16 cellular contexts compared by ENCODE assay signal in the genomic region with DNA sequence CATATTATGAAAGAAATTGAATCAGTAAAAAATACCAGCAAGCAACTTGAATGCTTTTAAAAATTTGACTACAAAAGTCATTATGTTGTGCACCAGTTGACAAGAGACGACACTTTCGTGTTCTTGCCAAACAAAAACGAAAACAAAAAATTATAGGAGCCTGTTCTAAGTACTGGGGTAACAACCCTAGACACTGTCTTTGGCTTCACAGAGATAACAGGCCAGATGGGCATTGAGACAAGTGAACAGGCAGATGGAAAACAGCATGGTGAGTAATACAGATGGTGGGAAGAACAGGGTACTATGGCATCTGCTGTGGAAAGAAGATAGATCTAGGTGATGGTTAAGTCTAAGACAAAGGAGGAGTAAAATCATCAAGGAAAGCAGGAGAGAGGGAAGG.
"Had no signal": no experiment of that assay in that cellular context is flagged by ENCODE, and none has a peak within 500 bp of the region (broad histone marks: within the 10 kb centered on the region; RNA-seq: fewer than 3 reads in every experiment).

No MANE protein-coding gene starts in this region.

- H3K4me1 Mint-ChIP-seq: activated naive CD8-positive, alpha-beta T cell treated with anti-CD3 and anti-CD28 coated beads, Interleukin-2, amount 50 U/mL, for 24 hours; activated T-helper 17 cell treated with anti-CD3 and anti-CD28 coated beads, Interleukin-2, amount 50 U/mL, for 72 hours; natural killer cell had no signal

- H3K4me3 Mint-ChIP-seq: activated naive CD4-positive, alpha-beta T cell treated with anti-CD3 and anti-CD28 coated beads for 36 hours; activated naive CD8-positive, alpha-beta T cell treated with anti-CD3 and anti-CD28 coated beads, Interleukin-2, amount 50 U/mL, for 24 hours; activated T-helper 17 cell treated with anti-CD3 and anti-CD28 coated beads, Interleukin-2, amount 50 U/mL, for 72 hours; natural killer cell had no signal

- H3K27me3 Mint-ChIP-seq: activated naive CD8-positive, alpha-beta T cell treated with anti-CD3 and anti-CD28 coated beads, Interleukin-2, amount 50 U/mL, for 24 hours; activated T-helper 17 cell treated with anti-CD3 and anti-CD28 coated beads, Interleukin-2, amount 50 U/mL, for 72 hours had no signal

- ATAC-seq: activated naive CD8-positive, alpha-beta T cell treated with anti-CD3 and anti-CD28 coated beads, Interleukin-2, amount 50 U/mL, for 24 hours; activated T-helper 17 cell treated with anti-CD3 and anti-CD28 coated beads, Interleukin-2, amount 50 U/mL, for 72 hours; esophagus mucosa; left ventricle myocardium superior; natural killer cell had no signal

- H3K27ac Mint-ChIP-seq: activated naive CD4-positive, alpha-beta T cell treated with anti-CD3 and anti-CD28 coated beads for 36 hours; activated naive CD8-positive, alpha-beta T cell treated with anti-CD3 and anti-CD28 coated beads, Interleukin-2, amount 50 U/mL, for 24 hours; activated T-helper 17 cell treated with anti-CD3 and anti-CD28 coated beads, Interleukin-2, amount 50 U/mL, for 72 hours; natural killer cell had no signal

- DNase-seq: activated CD4-positive, CD25-positive, alpha-beta regulatory T cell treated with anti-CD3 and anti-CD28 coated beads, Interleukin-2, amount 50 U/mL, for 72 hours; activated naive CD4-positive, alpha-beta T cell treated with anti-CD3 and anti-CD28 coated beads for 36 hours; activated naive CD8-positive, alpha-beta T cell treated with anti-CD3 and anti-CD28 coated beads, Interleukin-2, amount 50 U/mL, for 24 hours; activated T-cell treated with anti-CD3 and anti-CD28 coated beads for 4 hours; hippocampal formation; left ventricle myocardium superior; mesendoderm; natural killer cell; posterior cingulate gyrus; retina; stimulated activated CD4-positive, alpha-beta T cell treated with anti-CD3 and anti-CD28 coated beads, Interleukin-12 subunit alpha, Interleukin-12 subunit beta, amount 100 ng/mL, for 4 hours; stimulated activated CD4-positive, alpha-beta T cell treated with anti-CD3 and anti-CD28 coated beads, Interleukin-2, amount 100 ng/mL, for 24 hours had no signal

- H3K36me3 Mint-ChIP-seq: natural killer cell had no signal

- FAIRE-seq: astrocyte, endometrium had no signal
